Comparison of ENCODE assay signal across 12 cellular contexts in genomic region chr20:23982112-23983020, GRCh38. TPM values are rescaled to one million over a fixed set of nuclear protein-coding genes. Genes with fewer than 3 reads are reported as not detected.
A peak's percentile ranks its signal among the peaks of the same experiment; 100 is the strongest.
DNase-seq lines count a peak whose midpoint lies in the region; ATAC-seq and TF ChIP-seq lines count a peak whose summit lies in the region.
"Not testable (repeated sequence)": the region's sequence is repeated elsewhere in the genome, so short reads cannot be mapped to it uniquely, and the experiment has no call there.
"Had no signal": no experiment of that assay in that cellular context is flagged by ENCODE, and none has a peak within 500 bp of the region (broad histone marks: within the 10 kb centered on the region; RNA-seq: fewer than 3 reads in every experiment).

No MANE protein-coding gene starts in this region.

- H3K4me3 Mint-ChIP-seq in activated CD8-positive, alpha-beta T cell treated with anti-CD3 and anti-CD28 coated beads, Interleukin-2, amount 10 ng/mL, durations not matched to agents 7 days and 5 days; type B pancreatic cell: not testable (repeated sequence)

- not testable (repeated sequence) for H3K79me2 ChIP-seq in Karpas-422 (ENCODE audit: low read length)

- H3K14ac ChIP-seq in mesenchymal stem cell (ENCODE audit: low read length in 2 of 2) = not testable (repeated sequence)

- CTCF ChIA-PET in activated CD8-positive, alpha-beta T cell treated with anti-CD3 and anti-CD28 coated beads, Interleukin-2, amount 10 ng/mL, durations not matched to agents 7 days and 5 days (lab: Charles Lee) = not testable (repeated sequence)

- intact Hi-C loops in posterior vena cava (cut with DNase I) = not testable (repeated sequence)

- not testable (repeated sequence) for H3K27ac Mint-ChIP-seq in activated CD8-positive, alpha-beta T cell treated with anti-CD3 and anti-CD28 coated beads, Interleukin-2, amount 10 ng/mL, durations not matched to agents 7 days and 5 days
- H3K27ac Mint-ChIP-seq in type B pancreatic cell = peak overlapping the region; percentile 48

- H4K8ac ChIP-seq in mesenchymal stem cell (ENCODE audit: low read length) = not testable (repeated sequence)

- H3K18ac ChIP-seq in mesenchymal stem cell (ENCODE audit: low read depth in 1 of 2, low read length in 2 of 2) = not testable (repeated sequence)

- DNase-seq in ACHN (peak; percentile 4), Karpas-422 (peak; percentile 51), right atrium auricular region (ENCODE audit: low spot score) (peak; percentile 55), left lobe of liver (ENCODE audit: low spot score) (peak; percentile 48), posterior vena cava (ENCODE audit: low spot score) (peak; percentile 29), type B pancreatic cell (ENCODE audit: extremely low spot score, unreplicated experiment) (peak; percentile 40)
- peak; percentile 14 for DNase-seq in activated CD8-positive, alpha-beta T cell treated with anti-CD3 and anti-CD28 coated beads, Interleukin-2, amount 10 ng/mL, durations not matched to agents 7 days and 5 days
- DNase-seq in mesenchymal stem cell = not testable (repeated sequence)

- not testable (repeated sequence) for H2AK5ac ChIP-seq in mesenchymal stem cell (ENCODE audit: low read length, severe bottlenecking)

- H2BK15ac ChIP-seq in mesenchymal stem cell (ENCODE audit: low read depth, poor library complexity, severe bottlenecking) = not testable (repeated sequence)

- peak overlapping the region; percentile 42; the same call in 1 of the 2 replicates for H3K27ac ChIP-seq in Karpas-422 (ENCODE audit: low read length)
- H3K27ac ChIP-seq in right atrium auricular region = not testable (repeated sequence)
- peak overlapping the region; percentile 71 for H3K27ac ChIP-seq in mesenchymal stem cell (ENCODE audit: low read length, poor library complexity, severe bottlenecking)

- H3K36me3 ChIP-seq in Karpas-422 (ENCODE audit: insufficient read depth, low read length); right atrium auricular region; mesenchymal stem cell (ENCODE audit: control insufficient read depth in 1 of 2, insufficient read depth in 2 of 2, low read depth in 1 of 2, low read length in 2 of 2): not testable (repeated sequence)

- not testable (repeated sequence) for H2AFZ ChIP-seq in Karpas-422 (ENCODE audit: low read length); mesenchymal stem cell (ENCODE audit: low read depth, low read length)

- ATAC-seq in activated CD8-positive, alpha-beta T cell treated with anti-CD3 and anti-CD28 coated beads, Interleukin-2, amount 10 ng/mL, durations not matched to agents 7 days and 5 days; left lobe of liver: not testable (repeated sequence)

- H3K23ac ChIP-seq in mesenchymal stem cell (ENCODE audit: low read length in 2 of 2) = not testable (repeated sequence)

- H3K4me1 Mint-ChIP-seq in activated CD8-positive, alpha-beta T cell treated with anti-CD3 and anti-CD28 coated beads, Interleukin-2, amount 10 ng/mL, durations not matched to agents 7 days and 5 days (ENCODE audit: low read depth); type B pancreatic cell (ENCODE audit: unreplicated experiment): not testable (repeated sequence)

- H3K4ac ChIP-seq in mesenchymal stem cell (ENCODE audit: low read depth in 1 of 2, low read length in 2 of 2) = not testable (repeated sequence)

- WGBS in mesenchymal stem cell = 80% methylated on average over 1 of the region's 12 CpGs

- H4K20me1 ChIP-seq in Karpas-422 (ENCODE audit: insufficient read depth, low read depth, low read length) = not testable (repeated sequence)

- not testable (repeated sequence) for H3K9ac ChIP-seq in Karpas-422 (ENCODE audit: low read length); mesenchymal stem cell (ENCODE audit: low read length)

- not testable (repeated sequence) for TF ChIP-seq CTCF in right atrium auricular region (IDR thresholded peaks at IDR 0.05); type B pancreatic cell (conservative IDR thresholded peaks at IDR 0.05)

- POLR2A ChIA-PET in activated CD8-positive, alpha-beta T cell treated with anti-CD3 and anti-CD28 coated beads, Interleukin-2, amount 10 ng/mL, durations not matched to agents 7 days and 5 days (lab: Charles Lee) = not testable (repeated sequence)

- H2BK5ac ChIP-seq in mesenchymal stem cell (ENCODE audit: low read depth, low read length, poor library complexity, severe bottlenecking) = not testable (repeated sequence)

- in situ Hi-C loops in ACHN (cut with HindIII; ENCODE audit: low pct_ligation_motif_present, low pct_unique_long_range_greater_than_20kb, low sequenced_read_pairs) = not testable (repeated sequence)

- peak overlapping the region; percentile 23 for H3K4me2 ChIP-seq in Karpas-422 (ENCODE audit: low read depth, low read length, poor library complexity, severe bottlenecking)
- not testable (repeated sequence) for H3K4me2 ChIP-seq in mesenchymal stem cell (ENCODE audit: low read length, poor library complexity, severe bottlenecking)

- H3K79me1 ChIP-seq in mesenchymal stem cell (replicated peaks; ENCODE audit: low read length, poor library complexity, severe bottlenecking) = not testable (repeated sequence)

- H3K4me1 ChIP-seq in Karpas-422 (ENCODE audit: low read length) = peaks cover 15% of the 10 kb centered on the region
- H3K4me1 ChIP-seq in right atrium auricular region; mesenchymal stem cell (ENCODE audit: control insufficient read depth, insufficient read depth, low read depth, low read length): not testable (repeated sequence)

- H3K27me3 ChIP-seq in Karpas-422 (ENCODE audit: low read length); right atrium auricular region; mesenchymal stem cell (ENCODE audit: control insufficient read depth in 1 of 2, insufficient read depth in 1 of 2, low read length in 2 of 2): not testable (repeated sequence)

- not testable (repeated sequence) for H2BK12ac ChIP-seq in mesenchymal stem cell (ENCODE audit: low read length in 2 of 2)

- not testable (repeated sequence) for H3K4me3 ChIP-seq in Karpas-422 (ENCODE audit: low read length); right atrium auricular region; mesenchymal stem cell (ENCODE audit: insufficient read depth in 1 of 2, low read depth in 1 of 2, low read length in 2 of 2)

- H3K9me2 ChIP-seq in Karpas-422 (replicated peaks; ENCODE audit: insufficient read depth, low read length) = not testable (repeated sequence)

- not testable (repeated sequence) for H3K9me3 ChIP-seq in Karpas-422 (ENCODE audit: low read length); right atrium auricular region; mesenchymal stem cell (ENCODE audit: control insufficient read depth, low read length)

- H3K36me3 Mint-ChIP-seq in activated CD8-positive, alpha-beta T cell treated with anti-CD3 and anti-CD28 coated beads, Interleukin-2, amount 10 ng/mL, durations not matched to agents 7 days and 5 days (ENCODE audit: low read depth); type B pancreatic cell: not testable (repeated sequence)

- H4K91ac ChIP-seq in mesenchymal stem cell (ENCODE audit: low read length) = not testable (repeated sequence)

- H3K9me3 Mint-ChIP-seq in activated CD8-positive, alpha-beta T cell treated with anti-CD3 and anti-CD28 coated beads, Interleukin-2, amount 10 ng/mL, durations not matched to agents 7 days and 5 days (ENCODE audit: insufficient read depth); type B pancreatic cell: not testable (repeated sequence)

- H2BK120ac ChIP-seq in mesenchymal stem cell (ENCODE audit: low read depth, low read length) = not testable (repeated sequence)

- H3K27me3 Mint-ChIP-seq in activated CD8-positive, alpha-beta T cell treated with anti-CD3 and anti-CD28 coated beads, Interleukin-2, amount 10 ng/mL, durations not matched to agents 7 days and 5 days (ENCODE audit: low read depth); type B pancreatic cell: not testable (repeated sequence)

RNA-seq across cellular contexts. Expression of gene GGTLC1, which starts 6.2 kb away (rescaled TPM):
- total RNA-seq in Karpas-422 (2014; rRNA removed; shearing (Covaris generic); ENCODE audit: low replicate concordance) = not detected in 2 replicates
- not detected for total RNA-seq in activated CD8-positive, alpha-beta T cell treated with anti-CD3 and anti-CD28 coated beads, Interleukin-2, amount 10 ng/mL, durations not matched to agents 7 days and 5 days
- not detected for total RNA-seq in right atrium auricular region
- total RNA-seq in left lobe of liver = not detected
- not detected for polyA plus RNA-seq in mesenchymal stem cell (2013, experiment 1 of 2)
- polyA plus RNA-seq in mesenchymal stem cell (2013, experiment 2 of 2) = not detected
- not detected for total RNA-seq in posterior vena cava
- not detected in 2 replicates for total RNA-seq in type B pancreatic cell (ENCODE audit: low replicate concordance)
- total RNA-seq: CD8-positive, alpha-beta memory T cell; GM23338; OCI-LY7; Peyer's patch had no signal
- polyA plus RNA-seq: CD8-positive, alpha-beta memory T cell; GM23338 had no signal
